25 cellular contexts compared by ENCODE assay signal in genomic region chr7:159328096-159328495, GRCh38.
"Had no signal": no experiment of that assay in that cellular context is flagged by ENCODE, and none has a peak within 500 bp of the region (broad histone marks: within the 10 kb centered on the region; RNA-seq: fewer than 3 reads in every experiment).

No MANE protein-coding gene starts in this region.

- H3K27me3 ChIP-seq: ascending aorta, cardiac muscle cell, gastroesophageal sphincter, hepatocyte, spleen, tibial nerve had no signal

- H2AFZ ChIP-seq: hepatocyte had no signal

- DNase-seq: activated CD4-positive, alpha-beta memory T cell treated with anti-CD3 and anti-CD28 coated beads, Interleukin-2, amount 10 ng/mL, durations not matched to agents 7 days and 5 days; activated CD4-positive, alpha-beta T cell treated with anti-CD3 and anti-CD28 coated beads for 1 hour; activated CD4-positive, alpha-beta T cell treated with anti-CD3 and anti-CD28 coated beads, Interleukin-2, amount 10 ng/mL, durations not matched to agents 7 days and 5 days; activated CD8-positive, alpha-beta memory T cell treated with anti-CD3 and anti-CD28 coated beads, Interleukin-2, amount 50 U/mL, for 48 hours; activated gamma-delta T cell; activated naive CD4-positive, alpha-beta T cell treated with anti-CD3 and anti-CD28 coated beads, Interleukin-2, amount 10 ng/mL, durations not matched to agents 7 days and 5 days; activated naive CD8-positive, alpha-beta T cell treated with anti-CD3 and anti-CD28 coated beads, Interleukin-2, amount 10 ng/mL, durations not matched to agents 7 days and 5 days; activated T-cell treated with anti-CD3 and anti-CD28 coated beads, Interleukin-2, amount 50 U/mL, for 24 hours; cerebellar nuclear complex; cortex of kidney; effector memory CD8-positive, alpha-beta T cell; islet precursor cell; left ventricle myocardium inferior; mesendoderm; right cardiac atrium; spleen; stimulated activated naive CD4-positive, alpha-beta T cell treated with Interleukin-2 at 50 U/mL for 16 hours; WERI-Rb-1 had no signal

- H3K79me2 ChIP-seq: hepatocyte had no signal

- ATAC-seq: effector memory CD8-positive, alpha-beta T cell; gastroesophageal sphincter; natural killer cell treated with Interleukin-12 subunit alpha and Interleukin-12 subunit beta and Interleukin-15 and Interleukin-18, amount 100 ng/mL, for 72 hours; right cardiac atrium had no signal

- H3K4me3 ChIP-seq: ascending aorta, cardiac muscle cell, gastroesophageal sphincter, hepatocyte, left ventricle myocardium inferior, lung, spleen, tibial nerve had no signal

- H3K4me2 ChIP-seq: hepatocyte had no signal

- H3K36me3 ChIP-seq: ascending aorta, cardiac muscle cell, gastroesophageal sphincter, left ventricle myocardium inferior, spleen, tibial nerve, WERI-Rb-1 had no signal

- H3K4me1 ChIP-seq: ascending aorta, gastroesophageal sphincter, left ventricle myocardium inferior, spleen, tibial nerve had no signal

- H3K27ac ChIP-seq: ascending aorta, cardiac muscle cell, gastroesophageal sphincter, hepatocyte, left ventricle myocardium inferior, spleen, tibial nerve, WERI-Rb-1 had no signal
